Comparison of ENCODE assay signal across 8 cellular contexts in genomic region chr6:109073344-109074235, GRCh38. TPM values are rescaled to one million over a fixed set of nuclear protein-coding genes. Genes with fewer than 3 reads are reported as not detected.
DNase-seq lines count a peak whose midpoint lies in the region; ATAC-seq and TF ChIP-seq lines count a peak whose summit lies in the region.

No MANE protein-coding gene starts in this region.

- no peak for ATAC-seq in natural killer cell treated with Interleukin-12 subunit alpha and Interleukin-12 subunit beta and Interleukin-15 and Interleukin-18, amount 100 ng/mL, for 72 hours
- no peak for ATAC-seq in GM19463 (IDR thresholded peaks at IDR 0.05; ENCODE audit: unreplicated experiment)
- ATAC-seq in HG02840 (IDR thresholded peaks at IDR 0.05; ENCODE audit: low FRiP score, unreplicated experiment) = no peak

- no peaks in the 10 kb centered on the region for H3K9me3 Mint-ChIP-seq in activated CD4-positive, alpha-beta T cell treated with anti-CD3 and anti-CD28 coated beads, Interleukin-2, amount 10 ng/mL, durations not matched to agents 24 days and 14 days
- no peaks in the 10 kb centered on the region for H3K9me3 Mint-ChIP-seq in natural killer cell treated with Interleukin-12 subunit alpha and Interleukin-12 subunit beta and Interleukin-15 and Interleukin-18, amount 100 ng/mL, for 72 hours

- intact Hi-C loops in activated CD4-positive, alpha-beta T cell treated with anti-CD3 and anti-CD28 coated beads, Interleukin-2, amount 10 ng/mL, durations not matched to agents 24 days and 14 days (cut with micrococcal nuclease) = loop anchor here (1.0 to 5.0 kb wide), 8 partner anchors 66 to 531 kb away; no protein-coding TSS in a partner anchor
- intact Hi-C loops in esophagus muscularis mucosa (cut with DNase I) = loop anchor here (5.0 kb wide), 4 partner anchors 66 to 531 kb away; partner anchors contain the start of gene ARMC2

- TF ChIP-seq EP300 in esophagus muscularis mucosa (IDR thresholded peaks at IDR 0.05) = no peak

- peak; percentile 77 for DNase-seq in GM23248
- DNase-seq in NCI-H345 treated with DMSO at 0.1 percent for 48 hours (lab: John Stamatoyannopoulos, UW; ENCODE audit: unreplicated experiment) = peak; percentile 26
- DNase-seq in activated CD4-positive, alpha-beta T cell treated with anti-CD3 and anti-CD28 coated beads, Interleukin-2, amount 10 ng/mL, durations not matched to agents 24 days and 14 days = peak; percentile 88
- DNase-seq in esophagus muscularis mucosa (ENCODE audit: extremely low spot score) = no peak
- DNase-seq in natural killer cell treated with Interleukin-12 subunit alpha and Interleukin-12 subunit beta and Interleukin-15 and Interleukin-18, amount 100 ng/mL, for 72 hours (ENCODE audit: low spot score) = peak; percentile 65

- no peak overlapping the region for H3K4me3 Mint-ChIP-seq in activated CD4-positive, alpha-beta T cell treated with anti-CD3 and anti-CD28 coated beads, Interleukin-2, amount 10 ng/mL, durations not matched to agents 24 days and 14 days
- no peak overlapping the region for H3K4me3 Mint-ChIP-seq in natural killer cell treated with Interleukin-12 subunit alpha and Interleukin-12 subunit beta and Interleukin-15 and Interleukin-18, amount 100 ng/mL, for 72 hours

- H3K4me2 ChIP-seq in GM23248 (ENCODE audit: unreplicated experiment) = no peak overlapping the region

- in situ Hi-C loops in GM23248 (cut with MboI) = loop anchor here (25.0 kb wide), 1 partner anchor 961 kb away; no protein-coding TSS in a partner anchor

- H4K20me1 ChIP-seq in GM23248 (ENCODE audit: insufficient read depth) = no peaks in the 10 kb centered on the region

- no peak for TF ChIP-seq POLR2A in esophagus muscularis mucosa (IDR thresholded peaks at IDR 0.05; ENCODE audit: low read depth)

- peaks cover 10% of the 10 kb centered on the region for H3K27me3 Mint-ChIP-seq in activated CD4-positive, alpha-beta T cell treated with anti-CD3 and anti-CD28 coated beads, Interleukin-2, amount 10 ng/mL, durations not matched to agents 24 days and 14 days
- no peaks in the 10 kb centered on the region for H3K27me3 Mint-ChIP-seq in natural killer cell treated with Interleukin-12 subunit alpha and Interleukin-12 subunit beta and Interleukin-15 and Interleukin-18, amount 100 ng/mL, for 72 hours

- H3K9me3 ChIP-seq in GM23248 (ENCODE audit: low read depth) (no peaks in the 10 kb centered on the region), esophagus muscularis mucosa (no peaks in the 10 kb centered on the region)

- no peak overlapping the region for H3K27ac Mint-ChIP-seq in activated CD4-positive, alpha-beta T cell treated with anti-CD3 and anti-CD28 coated beads, Interleukin-2, amount 10 ng/mL, durations not matched to agents 24 days and 14 days
- H3K27ac Mint-ChIP-seq in natural killer cell treated with Interleukin-12 subunit alpha and Interleukin-12 subunit beta and Interleukin-15 and Interleukin-18, amount 100 ng/mL, for 72 hours = no peak overlapping the region

- no peak overlapping the region for H3K4me3 ChIP-seq in GM23248
- H3K4me3 ChIP-seq in esophagus muscularis mucosa = no peak overlapping the region

- peaks cover 17% of the 10 kb centered on the region for H3K4me1 Mint-ChIP-seq in activated CD4-positive, alpha-beta T cell treated with anti-CD3 and anti-CD28 coated beads, Interleukin-2, amount 10 ng/mL, durations not matched to agents 24 days and 14 days
- H3K4me1 Mint-ChIP-seq in natural killer cell treated with Interleukin-12 subunit alpha and Interleukin-12 subunit beta and Interleukin-15 and Interleukin-18, amount 100 ng/mL, for 72 hours (ENCODE audit: low read depth in 2 of 2) = peaks cover 19 to 23% of the 10 kb centered on the region in 2 donors

- 43 to 44% methylated on average over 7 of the region's 7 CpGs for WGBS in GM23248 (ENCODE audit: low coverage in 1 of 2, low lambda C conversion rate in 2 of 2, missing lambda C conversion rate in 2 of 2), 2 experiments
- WGBS in esophagus muscularis mucosa = 45% methylated on average over 7 of the region's 7 CpGs

- peaks cover 10% of the 10 kb centered on the region for H3F3A ChIP-seq in GM23248 (ENCODE audit: insufficient read depth)

- H3K36me3 ChIP-seq in GM23248 (ENCODE audit: low read depth) (no peaks in the 10 kb centered on the region), esophagus muscularis mucosa (no peaks in the 10 kb centered on the region)

- H3K36me3 Mint-ChIP-seq in activated CD4-positive, alpha-beta T cell treated with anti-CD3 and anti-CD28 coated beads, Interleukin-2, amount 10 ng/mL, durations not matched to agents 24 days and 14 days (ENCODE audit: low read depth) = no peaks in the 10 kb centered on the region
- no peaks in the 10 kb centered on the region for H3K36me3 Mint-ChIP-seq in natural killer cell treated with Interleukin-12 subunit alpha and Interleukin-12 subunit beta and Interleukin-15 and Interleukin-18, amount 100 ng/mL, for 72 hours

- H3K9ac ChIP-seq in GM23248 = no peak overlapping the region

- no peaks in the 10 kb centered on the region for H3K9me2 ChIP-seq in GM23248 (ENCODE audit: insufficient read depth)

- H3K4me1 ChIP-seq in GM23248 (ENCODE audit: insufficient read depth) (peaks cover 15% of the 10 kb centered on the region), esophagus muscularis mucosa (peaks cover 22 to 64% (median 52%) of the 10 kb centered on the region in 4 donors)

- peak; percentile 78 for TF ChIP-seq CTCF in C4-2B (conservative IDR thresholded peaks at IDR 0.05)
- peak; percentile 60 to 80 (median 71) for TF ChIP-seq CTCF in esophagus muscularis mucosa (IDR thresholded peaks at IDR 0.05)

- no peaks in the 10 kb centered on the region for H3K79me2 ChIP-seq in GM23248 (ENCODE audit: insufficient read depth)

- no peak overlapping the region for H2AFZ ChIP-seq in GM23248

- H3K27ac ChIP-seq in C4-2B = no peak overlapping the region
- no peak overlapping the region for H3K27ac ChIP-seq in GM23248
- H3K27ac ChIP-seq in esophagus muscularis mucosa (replicated peaks in 1 of 4) = no peak overlapping the region

- H3K27me3 ChIP-seq in GM23248 (replicated peaks; ENCODE audit: insufficient read depth) (no peaks in the 10 kb centered on the region), esophagus muscularis mucosa (no peaks in the 10 kb centered on the region)

RNA-seq across cellular contexts. Expression of gene SESN1, which starts 21.1 kb away (rescaled TPM):
- 17.6 and 27.2 TPM in 2 replicates for total RNA-seq in GM23248 (2014; rRNA removed; shearing (Covaris generic))
- polyA plus RNA-seq in GM23248 (2016; fragmentation: Nextera tagmentation; extraction: Ambion mirVana) = 14.2 and 14.7 TPM in 2 replicates
- 9.3 and 11.5 TPM in 2 replicates for total RNA-seq in activated CD4-positive, alpha-beta T cell treated with anti-CD3 and anti-CD28 coated beads, Interleukin-2, amount 10 ng/mL, durations not matched to agents 24 days and 14 days
- 10 to 100 TPM; 50.7 to 80.9 (median 61.8) TPM for total RNA-seq in esophagus muscularis mucosa
- total RNA-seq in natural killer cell treated with Interleukin-12 subunit alpha and Interleukin-12 subunit beta and Interleukin-15 and Interleukin-18, amount 100 ng/mL, for 72 hours = 1 to 10 TPM; 7.4 to 9.6 TPM

RNA-seq across cellular contexts. Expression of gene CEP57L1, which starts 21.7 kb away (rescaled TPM):
- total RNA-seq in GM23248 (2014; rRNA removed; shearing (Covaris generic)) = 18.1 and 20.6 TPM in 2 replicates
- polyA plus RNA-seq in GM23248 (2016; fragmentation: Nextera tagmentation; extraction: Ambion mirVana) = 25.6 and 26.1 TPM in 2 replicates
- 14.2 and 15.3 TPM in 2 replicates for total RNA-seq in activated CD4-positive, alpha-beta T cell treated with anti-CD3 and anti-CD28 coated beads, Interleukin-2, amount 10 ng/mL, durations not matched to agents 24 days and 14 days
- total RNA-seq in esophagus muscularis mucosa = 10 to 100 TPM; 11.9 to 19.9 (median 13.9) TPM
- total RNA-seq in natural killer cell treated with Interleukin-12 subunit alpha and Interleukin-12 subunit beta and Interleukin-15 and Interleukin-18, amount 100 ng/mL, for 72 hours = 10 to 100 TPM; 14.4 to 29.3 TPM
